Comparison of ENCODE assay signal across 17 cellular contexts in the genomic region with DNA sequence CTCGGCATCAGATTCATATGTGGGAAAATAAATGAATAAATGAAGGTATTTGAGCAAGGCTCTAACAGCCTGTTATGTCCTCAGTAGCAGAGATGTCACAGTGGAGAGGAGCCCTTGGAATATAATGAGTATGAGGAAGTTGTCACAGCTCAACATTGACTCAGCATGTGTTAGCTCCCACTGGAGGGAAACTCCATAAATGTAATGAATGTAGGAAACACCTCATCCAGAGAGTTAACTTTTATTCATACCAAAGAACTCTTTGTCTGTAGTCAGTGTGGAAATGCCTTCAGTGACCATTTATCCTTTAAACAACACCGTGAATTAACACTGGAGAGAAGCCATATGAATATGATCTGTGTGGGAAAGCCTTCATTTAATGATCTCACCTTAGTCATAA. TPM values are rescaled to one million over a fixed set of nuclear protein-coding genes. Genes with fewer than 3 reads are reported as not detected.
A peak's percentile ranks its signal among the peaks of the same experiment; 100 is the strongest.
DNase-seq lines count a peak whose midpoint lies in the region; ATAC-seq and TF ChIP-seq lines count a peak whose summit lies in the region.
"Had no signal": no experiment of that assay in that cellular context is flagged by ENCODE, and none has a peak within 500 bp of the region (broad histone marks: within the 10 kb centered on the region; RNA-seq: fewer than 3 reads in every experiment).

No MANE protein-coding gene starts in this region.

- H3K36me3 ChIP-seq in RWPE2 (ENCODE audit: low read depth) (no peaks in the 10 kb centered on the region), prostate gland (no peaks in the 10 kb centered on the region)

- intact Hi-C loops in prostate gland (cut with DNase I), result no loop called here

- H3K27ac ChIP-seq in RWPE2 (ENCODE audit: poor library complexity, severe bottlenecking) (no peak overlapping the region), prostate gland (no peak overlapping the region)

- WGBS in prostate gland, result 66% methylated on average over 2 of the region's 2 CpGs

- no peak overlapping the region for H3K4me3 ChIP-seq in RWPE2 (ENCODE audit: severe bottlenecking)
- no peak overlapping the region for H3K4me3 ChIP-seq in prostate gland

- H3K27me3 ChIP-seq in RWPE2 (ENCODE audit: insufficient read depth, poor library complexity, severe bottlenecking), result peaks cover 4% of the 10 kb centered on the region
- H3K27me3 ChIP-seq in prostate gland (replicated peaks; ENCODE audit: insufficient read depth), result no peaks in the 10 kb centered on the region

- no peak for TF ChIP-seq POLR2A in prostate gland (IDR thresholded peaks at IDR 0.05)

- ATAC-seq in RWPE2 (ENCODE audit: low read depth) (0 out of 3 replicates have a peak, but pooled peaks have one; percentile 25), HG02642 (IDR thresholded peaks at IDR 0.05; ENCODE audit: poor library complexity, unreplicated experiment) (no peak)

- TF ChIP-seq CTCF in RWPE2 (IDR thresholded peaks at IDR 0.05; ENCODE audit: poor library complexity, severe bottlenecking), result no peak
- no peak for TF ChIP-seq CTCF in prostate gland (IDR thresholded peaks at IDR 0.05)

- H3K9me3 ChIP-seq in RWPE2 (ENCODE audit: severe bottlenecking) (no peaks in the 10 kb centered on the region), prostate gland (no peaks in the 10 kb centered on the region)

- DNase-seq in EH (ENCODE audit: low read depth) (peak; percentile 44), HT-29 (ENCODE audit: low spot score) (peak; percentile 30), RWPE2 (ENCODE audit: low spot score) (no peak), kidney tubule cell (ENCODE audit: low spot score) (peak; percentile 85), prostate gland (ENCODE audit: low spot score) (no peak), NCI-H2029 (lab: John Stamatoyannopoulos, UW) (no peak)
- DNase-seq: activated CD4-positive, alpha-beta T cell treated with anti-CD3 and anti-CD28 coated beads, Interleukin-2, amount 50 U/mL, for 4 hours; activated naive CD4-positive, alpha-beta T cell treated with Interleukin-2 at 50 U/mL for 16 hours; activated T-cell treated with anti-CD3 and anti-CD28 coated beads for 4 hours; anterior cingulate cortex; CD4-positive, alpha-beta memory T cell; erythroblast; NCI-H82; nephron progenitor cell; stimulated activated naive B cell treated with anti-CD40 and anti-IgM and Interleukin-4, amounts not matched to agents 10 μg/mL and 1 μg/mL and 100 μg/mL, for 72 hours; T-helper 2 cell had no signal

- H3K4me1 ChIP-seq in RWPE2 (ENCODE audit: insufficient read depth, poor library complexity, severe bottlenecking) (peaks cover 21% of the 10 kb centered on the region), prostate gland (replicated peaks) (no peaks in the 10 kb centered on the region)

RNA-seq across cellular contexts. Expression of gene CYP1B1, which starts 59.8 kb away (rescaled TPM):
- 13.5 and 17.7 TPM in 2 replicates for total RNA-seq in HT-29 (2014; rRNA removed; shearing (Covaris generic))
- 100 to 1,000 TPM in 1 of 2 donors, 10 to 100 TPM in 1; 19.4 to 289 TPM for total RNA-seq in prostate gland

Comparison
In these comparisons a context has a peak if more than half of its experiments do, and no peak if none do; other contexts are left out.
1. DNase-seq: peak in EH (single experiment), HT-29 (single experiment) and kidney tubule cell (single experiment); none in RWPE2 (single experiment), prostate gland (single experiment) and NCI-H2029 (single experiment).